In genomic region chr18:49447810-49448745, GRCh38 we compare ENCODE assay signal across 8 cellular contexts. TPM values are rescaled to one million over a fixed set of nuclear protein-coding genes. Genes with fewer than 3 reads are reported as not detected.
A peak's percentile ranks its signal among the peaks of the same experiment; 100 is the strongest.
DNase-seq lines count a peak whose midpoint lies in the region; ATAC-seq and TF ChIP-seq lines count a peak whose summit lies in the region.

No MANE protein-coding gene starts in this region.

- no peak overlapping the region for H2AFZ ChIP-seq in DND-41 (ENCODE audit: low read depth, low read length)

- H3K9me3 ChIP-seq in DND-41 (ENCODE audit: insufficient read depth, low read length, severe bottlenecking) (peaks cover 6% of the 10 kb centered on the region), lower lobe of right lung (peaks cover 35% of the 10 kb centered on the region)

- H3K27me3 ChIP-seq in DND-41 (ENCODE audit: insufficient read depth, low read length, poor library complexity) (no peaks in the 10 kb centered on the region), lower lobe of right lung (ENCODE audit: low read depth) (no peaks in the 10 kb centered on the region)

- H3K4me2 ChIP-seq in DND-41 (ENCODE audit: insufficient read depth, low read length): no peak overlapping the region

- H3K79me2 ChIP-seq in DND-41 (ENCODE audit: insufficient read depth, low read length): peaks cover 83% of the 10 kb centered on the region

- peaks cover 9% of the 10 kb centered on the region; the same call in 1 of the 2 replicates for H4K20me1 ChIP-seq in DND-41 (ENCODE audit: insufficient read depth, low read length)

- peak; percentile 58 for DNase-seq in DND-41
- DNase-seq in LoVo (ENCODE audit: low spot score): peak; percentile 57
- DNase-seq in SHP77 treated with DMSO at 0.1 percent for 48 hours (lab: John Stamatoyannopoulos, UW): peak; percentile 58
- peak; percentile 69 for DNase-seq in cerebellar cortex (ENCODE audit: low spot score)
- DNase-seq in lower lobe of right lung: no peak
- DNase-seq in cerebellar nuclear complex (lab: John Stamatoyannopoulos, UW): no peak
- DNase-seq in amygdala (lab: John Stamatoyannopoulos, UW): no peak

- no peak overlapping the region for H3K9ac ChIP-seq in DND-41 (ENCODE audit: low read depth, low read length)

- no peak overlapping the region for H3K27ac ChIP-seq in DND-41 (ENCODE audit: low read length)
- H3K27ac ChIP-seq in lower lobe of right lung: no peak overlapping the region

- H3K4me3 ChIP-seq in DND-41 (ENCODE audit: low read depth in 1 of 2, low read length in 2 of 2) (no peak overlapping the region), lower lobe of right lung (no peak overlapping the region)

- ATAC-seq in DND-41 (ENCODE audit: insufficient read depth, low read depth) (peak; percentile 96), lower lobe of right lung (peak; percentile 75 to 92), GM19023 (IDR thresholded peaks at IDR 0.05; ENCODE audit: unreplicated experiment) (no peak)

- intact Hi-C loops in lower lobe of right lung (cut with DNase I): no loop called here

- TF ChIP-seq CTCF in DND-41 (IDR thresholded peaks at IDR 0.05; ENCODE audit: borderline replicate concordance, extremely low read depth, low read length, poor library complexity, severe bottlenecking) (peak; percentile 83), lower lobe of right lung (IDR thresholded peaks at IDR 0.05) (peak; percentile 60)

- H3K36me3 ChIP-seq in DND-41 (ENCODE audit: insufficient read depth, low read length) (peaks cover 21% of the 10 kb centered on the region), lower lobe of right lung (no peaks in the 10 kb centered on the region)

- H3K4me1 ChIP-seq in DND-41 (ENCODE audit: insufficient read depth, low read length) (no peaks in the 10 kb centered on the region), lower lobe of right lung (no peaks in the 10 kb centered on the region)

RNA-seq across cellular contexts. Expression of gene DYM, which starts 12.4 kb away (rescaled TPM):
- total RNA-seq in lower lobe of right lung: 64.5 TPM

RNA-seq across cellular contexts. Expression of gene C18orf32, which starts 39.0 kb away (rescaled TPM):
- total RNA-seq in lower lobe of right lung: 60.6 TPM

RNA-seq across cellular contexts. Expression of gene RPL17, which starts 44.2 kb away (rescaled TPM):
- total RNA-seq in lower lobe of right lung: 1,194 TPM

Comparison
In these comparisons a context has a peak if more than half of its experiments do, and no peak if none do; other contexts are left out.
1. DNase-seq: peak in DND-41 (single experiment), LoVo (single experiment), SHP77 treated with DMSO at 0.1 percent for 48 hours (single experiment) and cerebellar cortex (single experiment); none in lower lobe of right lung (single experiment), cerebellar nuclear complex (0 of 2) and amygdala (0 of 56).